ENCODE assay signal across 1 cellular context in genomic region chr11:66311965-66312548, GRCh38.
TF ChIP-seq lines count a peak whose summit lies in the region.

No MANE protein-coding gene starts in this region.

TF ChIP-seq in K562, 482 proteins besides CTCF, POLR2A, EP300 and RAD21 (continued from another document and continues in another):
- TF ChIP-seq, protein P1, sequence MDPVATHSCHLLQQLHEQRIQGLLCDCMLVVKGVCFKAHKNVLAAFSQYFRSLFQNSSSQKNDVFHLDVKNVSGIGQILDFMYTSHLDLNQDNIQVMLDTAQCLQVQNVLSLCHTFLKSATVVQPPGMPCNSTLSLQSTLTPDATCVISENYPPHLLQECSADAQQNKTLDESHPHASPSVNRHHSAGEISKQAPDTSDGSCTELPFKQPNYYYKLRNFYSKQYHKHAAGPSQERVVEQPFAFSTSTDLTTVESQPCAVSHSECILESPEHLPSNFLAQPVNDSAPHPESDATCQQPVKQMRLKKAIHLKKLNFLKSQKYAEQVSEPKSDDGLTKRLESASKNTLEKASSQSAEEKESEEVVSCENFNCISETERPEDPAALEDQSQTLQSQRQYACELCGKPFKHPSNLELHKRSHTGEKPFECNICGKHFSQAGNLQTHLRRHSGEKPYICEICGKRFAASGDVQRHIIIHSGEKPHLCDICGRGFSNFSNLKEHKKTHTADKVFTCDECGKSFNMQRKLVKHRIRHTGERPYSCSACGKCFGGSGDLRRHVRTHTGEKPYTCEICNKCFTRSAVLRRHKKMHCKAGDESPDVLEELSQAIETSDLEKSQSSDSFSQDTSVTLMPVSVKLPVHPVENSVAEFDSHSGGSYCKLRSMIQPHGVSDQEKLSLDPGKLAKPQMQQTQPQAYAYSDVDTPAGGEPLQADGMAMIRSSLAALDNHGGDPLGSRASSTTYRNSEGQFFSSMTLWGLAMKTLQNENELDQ (CRISPR knock-in tag; IDR thresholded peaks at IDR 0.05; ENCODE audit: borderline replicate concordance) = no peak
- TF ChIP-seq ELK1 (CRISPR knock-in tag; IDR thresholded peaks at IDR 0.05) (no peak), POLR2H (tag; IDR thresholded peaks at IDR 0.05; ENCODE audit: low read depth) (no peak), E2F3 (CRISPR knock-in tag; IDR thresholded peaks at IDR 0.05) (no peak), SMAD2 (IDR thresholded peaks at IDR 0.05; ENCODE audit: low read depth, low read length) (no peak), POLR2B (IDR thresholded peaks at IDR 0.05; ENCODE audit: low read depth, partially characterized antibody) (no peak), ZNF197 (CRISPR knock-in tag; IDR thresholded peaks at IDR 0.05; ENCODE audit: low read depth) (no peak), REST (CRISPR knock-in tag; IDR thresholded peaks at IDR 0.05; ENCODE audit: low read depth) (peak; percentile 23; the same call in 1 of the 2 replicates), SLC30A9 (CRISPR knock-in tag; IDR thresholded peaks at IDR 0.05) (no peak), ZBTB43 (CRISPR knock-in tag; IDR thresholded peaks at IDR 0.05) (no peak), NR1H2 (CRISPR knock-in tag; IDR thresholded peaks at IDR 0.05) (no peak; the same call in 1 of the 2 replicates), TRIM24 (IDR thresholded peaks at IDR 0.05) (peak in 1 of 2 experiments; percentile 55; a peak in 2 of 4 replicates), TFAM (CRISPR knock-in tag; conservative IDR thresholded peaks at IDR 0.05) (no peak), JUND (IDR thresholded peaks at IDR 0.05; ENCODE audit: borderline replicate concordance, low read depth, low read length) (0 out of 2 replicates have a peak, but pooled peaks have one; percentile 1), JUND (tag; IDR thresholded peaks at IDR 0.05; ENCODE audit: borderline replicate concordance, low read depth, low read length) (no peak; the same call in 2 of the 3 replicates), MAX (CRISPR knock-in tag; IDR thresholded peaks at IDR 0.05) (peak; percentile 98), FUS (optimal IDR thresholded peaks at IDR 0.05; ENCODE audit: low read depth, low read length) (no peak), NBN (IDR thresholded peaks at IDR 0.05; ENCODE audit: low read depth) (peak; percentile 75; the same call in 1 of the 2 replicates), DIDO1 (tag; IDR thresholded peaks at IDR 0.05; ENCODE audit: low read depth) (no peak), ZHX1 (conservative IDR thresholded peaks at IDR 0.05; ENCODE audit: low read length) (0 out of 2 replicates have a peak, but pooled peaks have one; percentile 25), MBD1 (CRISPR knock-in tag; IDR thresholded peaks at IDR 0.05) (no peak; the same call in 1 of the 2 replicates), KDM2B (CRISPR knock-in tag; IDR thresholded peaks at IDR 0.05) (0 out of 2 replicates have a peak, but pooled peaks have one; percentile 51), U2AF1 (optimal IDR thresholded peaks at IDR 0.05; ENCODE audit: low read depth, low read length) (no peak), ZNF655 (CRISPR knock-in tag; IDR thresholded peaks at IDR 0.05) (no peak), ZFP36 (IDR thresholded peaks at IDR 0.05; ENCODE audit: low read depth, low read length, partially characterized antibody) (no peak), JUNB (CRISPR knock-in tag; conservative IDR thresholded peaks at IDR 0.05) (no peak), SETDB1 (IDR thresholded peaks at IDR 0.05; ENCODE audit: low read length) (no peak), SIX5 (IDR thresholded peaks at IDR 0.05; ENCODE audit: borderline replicate concordance in 1 of 2, insufficient read depth in 1 of 2, low read depth in 1 of 2, low read length in 2 of 2) (no peak), CHD1 (IDR thresholded peaks at IDR 0.05; ENCODE audit: low read length) (no peak), HINFP (tag; conservative IDR thresholded peaks at IDR 0.05; ENCODE audit: low read depth) (no peak), KAT2B (IDR thresholded peaks at IDR 0.05; ENCODE audit: low read depth, low read length) (no peak), ETV1 (tag; conservative IDR thresholded peaks at IDR 0.05; ENCODE audit: low read depth) (peak; percentile 53; the same call in 1 of the 2 replicates), NONO (IDR thresholded peaks at IDR 0.05; ENCODE audit: low read depth in 2 of 2, low read length in 1 of 2) (no peak)
- TF ChIP-seq, protein P2, sequence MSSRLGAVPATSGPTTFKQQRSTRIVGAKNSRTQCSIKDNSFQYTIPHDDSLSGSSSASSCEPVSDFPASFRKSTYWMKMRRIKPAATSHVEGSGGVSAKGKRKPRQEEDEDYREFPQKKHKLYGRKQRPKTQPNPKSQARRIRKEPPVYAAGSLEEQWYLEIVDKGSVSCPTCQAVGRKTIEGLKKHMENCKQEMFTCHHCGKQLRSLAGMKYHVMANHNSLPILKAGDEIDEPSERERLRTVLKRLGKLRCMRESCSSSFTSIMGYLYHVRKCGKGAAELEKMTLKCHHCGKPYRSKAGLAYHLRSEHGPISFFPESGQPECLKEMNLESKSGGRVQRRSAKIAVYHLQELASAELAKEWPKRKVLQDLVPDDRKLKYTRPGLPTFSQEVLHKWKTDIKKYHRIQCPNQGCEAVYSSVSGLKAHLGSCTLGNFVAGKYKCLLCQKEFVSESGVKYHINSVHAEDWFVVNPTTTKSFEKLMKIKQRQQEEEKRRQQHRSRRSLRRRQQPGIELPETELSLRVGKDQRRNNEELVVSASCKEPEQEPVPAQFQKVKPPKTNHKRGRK (tag; IDR thresholded peaks at IDR 0.05) = no peak
- TF ChIP-seq, protein P3, sequence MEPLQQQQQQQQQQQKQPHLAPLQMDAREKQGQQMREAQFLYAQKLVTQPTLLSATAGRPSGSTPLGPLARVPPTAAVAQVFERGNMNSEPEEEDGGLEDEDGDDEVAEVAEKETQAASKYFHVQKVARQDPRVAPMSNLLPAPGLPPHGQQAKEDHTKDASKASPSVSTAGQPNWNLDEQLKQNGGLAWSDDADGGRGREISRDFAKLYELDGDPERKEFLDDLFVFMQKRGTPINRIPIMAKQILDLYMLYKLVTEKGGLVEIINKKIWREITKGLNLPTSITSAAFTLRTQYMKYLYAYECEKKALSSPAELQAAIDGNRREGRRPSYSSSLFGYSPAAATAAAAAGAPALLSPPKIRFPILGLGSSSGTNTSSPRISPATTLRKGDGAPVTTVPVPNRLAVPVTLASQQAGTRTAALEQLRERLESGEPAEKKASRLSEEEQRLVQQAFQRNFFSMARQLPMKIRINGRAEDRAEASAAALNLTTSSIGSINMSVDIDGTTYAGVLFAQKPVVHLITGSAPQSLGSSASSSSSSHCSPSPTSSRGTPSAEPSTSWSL (CRISPR knock-in tag; IDR thresholded peaks at IDR 0.05; ENCODE audit: borderline replicate concordance) = no peak
- TF ChIP-seq, protein P4, sequence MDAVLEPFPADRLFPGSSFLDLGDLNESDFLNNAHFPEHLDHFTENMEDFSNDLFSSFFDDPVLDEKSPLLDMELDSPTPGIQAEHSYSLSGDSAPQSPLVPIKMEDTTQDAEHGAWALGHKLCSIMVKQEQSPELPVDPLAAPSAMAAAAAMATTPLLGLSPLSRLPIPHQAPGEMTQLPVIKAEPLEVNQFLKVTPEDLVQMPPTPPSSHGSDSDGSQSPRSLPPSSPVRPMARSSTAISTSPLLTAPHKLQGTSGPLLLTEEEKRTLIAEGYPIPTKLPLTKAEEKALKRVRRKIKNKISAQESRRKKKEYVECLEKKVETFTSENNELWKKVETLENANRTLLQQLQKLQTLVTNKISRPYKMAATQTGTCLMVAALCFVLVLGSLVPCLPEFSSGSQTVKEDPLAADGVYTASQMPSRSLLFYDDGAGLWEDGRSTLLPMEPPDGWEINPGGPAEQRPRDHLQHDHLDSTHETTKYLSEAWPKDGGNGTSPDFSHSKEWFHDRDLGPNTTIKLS (IDR thresholded peaks at IDR 0.05; ENCODE audit: borderline replicate concordance, low read depth) = no peak; the same call in none of the 2 replicates
